ENCODE assay signal across 14 cellular contexts in the genomic region with DNA sequence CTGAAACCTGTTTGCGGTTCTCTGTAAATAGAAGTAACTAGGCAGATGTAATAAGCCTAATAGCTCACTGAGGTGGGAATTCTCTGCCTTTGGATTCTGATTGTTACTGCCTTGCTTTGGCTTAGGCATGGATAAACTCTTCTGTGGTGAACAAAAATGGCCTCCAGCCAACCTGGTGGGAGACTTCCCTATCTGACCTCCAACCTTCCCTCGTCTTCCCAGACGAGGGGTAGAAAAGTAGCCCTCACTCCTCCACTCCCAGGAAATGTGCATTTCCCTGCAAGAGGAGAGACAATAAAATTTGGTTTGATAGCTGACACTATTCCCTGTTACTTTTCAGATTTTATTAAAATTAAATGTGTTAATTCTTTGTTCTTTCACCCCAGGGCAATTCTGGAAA.
A peak's percentile ranks its signal among the peaks of the same experiment; 100 is the strongest.
DNase-seq lines count a peak whose midpoint lies in the region; ATAC-seq and TF ChIP-seq lines count a peak whose summit lies in the region.
"Had no signal": no experiment of that assay in that cellular context is flagged by ENCODE, and none has a peak within 500 bp of the region (broad histone marks: within the 10 kb centered on the region; RNA-seq: fewer than 3 reads in every experiment).

No MANE protein-coding gene starts in this region.

- H3K9me3 ChIP-seq in OCI-LY1 (ENCODE audit: low read length): no peaks in the 10 kb centered on the region
- H3K9me3 ChIP-seq: left lung, suprapubic skin had no signal

- H3F3A ChIP-seq in OCI-LY1 (ENCODE audit: insufficient read depth, low read length): no peaks in the 10 kb centered on the region; the same call in 1 of the 2 replicates

- H3K4me1 ChIP-seq in OCI-LY1 (ENCODE audit: insufficient read depth, low read length, severe bottlenecking): peaks cover 74% of the 10 kb centered on the region
- H3K4me1 ChIP-seq: suprapubic skin had no signal

- H4K20me1 ChIP-seq in OCI-LY1 (ENCODE audit: insufficient read depth, low read length): no peaks in the 10 kb centered on the region

- no peaks in the 10 kb centered on the region for H3K27me3 Mint-ChIP-seq in stimulated activated naive CD8-positive, alpha-beta T cell treated with anti-CD3 and anti-CD28 coated beads, Interleukin-15, amount 100 ng/mL, for 72 hours

- peaks cover 72% of the 10 kb centered on the region for H3K4me1 Mint-ChIP-seq in stimulated activated naive CD8-positive, alpha-beta T cell treated with anti-CD3 and anti-CD28 coated beads, Interleukin-15, amount 100 ng/mL, for 72 hours

- peak overlapping the region; percentile 71 for H3K27ac ChIP-seq in OCI-LY1 (ENCODE audit: low read depth, low read length, poor library complexity, severe bottlenecking)
- H3K27ac ChIP-seq: dorsolateral prefrontal cortex, RWPE1, suprapubic skin, VCaP had no signal

- no peak for DNase-seq in stimulated activated naive CD8-positive, alpha-beta T cell treated with anti-CD3 and anti-CD28 coated beads, Interleukin-15, amount 100 ng/mL, for 72 hours
- no peak for DNase-seq in stimulated activated naive CD8-positive, alpha-beta T cell treated with anti-CD3 and anti-CD28 coated beads, Interleukin-15, Interleukin-2, amounts not matched to agents 100 U/mL and 50 U/mL, for 24 hours
- peak; percentile 26 for DNase-seq in astrocyte of the hippocampus (ENCODE audit: low read depth, low spot score)
- no peak for DNase-seq in NK-92 treated with Interleukin-12 subunit alpha and Interleukin-12 subunit beta, amount 100 ng/mL, for 24 hours (lab: John Stamatoyannopoulos, UW)
- no peak for DNase-seq in NCI-H146 (lab: John Stamatoyannopoulos, UW)
- no peak for DNase-seq in NCI-H1092 (lab: John Stamatoyannopoulos, UW)
- DNase-seq: dorsolateral prefrontal cortex, left lung, NCI-H2107, NCI-H774 had no signal

- H3K27me3 ChIP-seq in OCI-LY1 (ENCODE audit: insufficient read depth, low read length): no peaks in the 10 kb centered on the region
- H3K27me3 ChIP-seq: left lung, suprapubic skin had no signal

- peaks cover 0 to 5% of the 10 kb centered on the region in 2 donors for H3K9me3 Mint-ChIP-seq in stimulated activated naive CD8-positive, alpha-beta T cell treated with anti-CD3 and anti-CD28 coated beads, Interleukin-15, amount 100 ng/mL, for 72 hours

- H2AFZ ChIP-seq in OCI-LY1 (ENCODE audit: low read length): peak overlapping the region; percentile 54; the same call in 1 of the 2 replicates

- peak overlapping the region; percentile 66; the same call in 1 of the 2 replicates for H3K4me2 ChIP-seq in OCI-LY1 (ENCODE audit: low read length)

- H3K9me2 ChIP-seq in OCI-LY1 (ENCODE audit: low read depth, low read length): no peaks in the 10 kb centered on the region

- peak overlapping the region; percentile 58 for H3K9ac ChIP-seq in OCI-LY1 (ENCODE audit: low read length)

- H3K4me3 Mint-ChIP-seq in stimulated activated naive CD8-positive, alpha-beta T cell treated with anti-CD3 and anti-CD28 coated beads, Interleukin-15, amount 100 ng/mL, for 72 hours: peak overlapping the region in 1 of 2 donors; percentile 90

- no peak for ATAC-seq in stimulated activated naive CD8-positive, alpha-beta T cell treated with anti-CD3 and anti-CD28 coated beads, Interleukin-15, amount 100 ng/mL, for 72 hours
- no peak for ATAC-seq in stimulated activated naive CD8-positive, alpha-beta T cell treated with anti-CD3 and anti-CD28 coated beads, Interleukin-15, Interleukin-2, amounts not matched to agents 100 U/mL and 50 U/mL, for 24 hours
- ATAC-seq: left lung had no signal

- no peaks in the 10 kb centered on the region for H3K36me3 ChIP-seq in OCI-LY1 (ENCODE audit: insufficient read depth, low read length)
- H3K36me3 ChIP-seq: left lung, suprapubic skin had no signal

- no peaks in the 10 kb centered on the region for H3K79me2 ChIP-seq in OCI-LY1 (ENCODE audit: insufficient read depth, low read length)

- TF ChIP-seq CTCF in OCI-LY1 (IDR thresholded peaks at IDR 0.05; ENCODE audit: low read length): no peak

- H3K27ac Mint-ChIP-seq in stimulated activated naive CD8-positive, alpha-beta T cell treated with anti-CD3 and anti-CD28 coated beads, Interleukin-15, amount 100 ng/mL, for 72 hours: peak overlapping the region; percentile 98 to 99

- H3K4me3 ChIP-seq in OCI-LY1 (ENCODE audit: low read depth, low read length, poor library complexity, severe bottlenecking): peak overlapping the region; percentile 56
- H3K4me3 ChIP-seq: dorsolateral prefrontal cortex, left lung, suprapubic skin had no signal
